Comparison of ENCODE assay signal across 2 cellular contexts in genomic region chr16:29883987-29884386, GRCh38.
TF ChIP-seq lines count a peak whose summit lies in the region.

No MANE protein-coding gene starts in this region.

TF ChIP-seq in Ishikawa, 13 proteins besides CTCF, POLR2A, EP300 and RAD21:
- TF ChIP-seq USF1 (IDR thresholded peaks at IDR 0.05) (peak; percentile 73), TCF12 (IDR thresholded peaks at IDR 0.05; ENCODE audit: low read depth) (no peak)

TF ChIP-seq in K562, 482 proteins besides CTCF, POLR2A, EP300 and RAD21:
- TF ChIP-seq C11orf30 (IDR thresholded peaks at IDR 0.05; ENCODE audit: low read depth) (0 out of 2 replicates have a peak, but pooled peaks have one; percentile 16), CCAR2 (IDR thresholded peaks at IDR 0.05; ENCODE audit: low read depth, low read length) (no peak), USF2 (CRISPR knock-in tag; IDR thresholded peaks at IDR 0.05) (peak; percentile 94), USF1 (CRISPR knock-in tag; IDR thresholded peaks at IDR 0.05) (peak; percentile 91), ZNF197 (CRISPR knock-in tag; IDR thresholded peaks at IDR 0.05; ENCODE audit: low read depth) (no peak), RBM25 (IDR thresholded peaks at IDR 0.05; ENCODE audit: low read depth, low read length, severe bottlenecking) (peak; percentile 21), RAD51 (IDR thresholded peaks at IDR 0.05; ENCODE audit: borderline replicate concordance, low read depth) (peak; percentile 83; the same call in 1 of the 2 replicates), ARID1B (IDR thresholded peaks at IDR 0.05) (no peak), ZNF23 (CRISPR knock-in tag; IDR thresholded peaks at IDR 0.05) (no peak), SMAD1 (IDR thresholded peaks at IDR 0.05; ENCODE audit: low read depth, low read length, partially characterized antibody) (no peak), NBN (IDR thresholded peaks at IDR 0.05; ENCODE audit: low read depth) (no peak), ZNF316 (IDR thresholded peaks at IDR 0.05) (peak; percentile 70), HEY1 (CRISPR knock-in tag; IDR thresholded peaks at IDR 0.05; ENCODE audit: borderline replicate concordance) (no peak), MLLT1 (IDR thresholded peaks at IDR 0.05) (no peak), CBFA2T2 (conservative IDR thresholded peaks at IDR 0.05) (0 out of 2 replicates have a peak, but pooled peaks have one; percentile 21), MED1 (CRISPR knock-in tag; IDR thresholded peaks at IDR 0.05; ENCODE audit: borderline replicate concordance) (no peak), PKNOX1 (IDR thresholded peaks at IDR 0.05) (peak; percentile 47; the same call in 1 of the 2 replicates), IRF9 (tag; IDR thresholded peaks at IDR 0.05) (no peak), SETDB1 (IDR thresholded peaks at IDR 0.05; ENCODE audit: low read length) (no peak), RBM14 (IDR thresholded peaks at IDR 0.05; ENCODE audit: borderline replicate concordance, insufficient read depth, low read depth, low read length) (no peak), NFYB (IDR thresholded peaks at IDR 0.05; ENCODE audit: extremely low read depth, insufficient read length) (peak; percentile 57), SIRT6 (IDR thresholded peaks at IDR 0.05; ENCODE audit: low read depth, low read length) (no peak), ZNF592 (IDR thresholded peaks at IDR 0.05) (no peak), ZNF184 (CRISPR knock-in tag; IDR thresholded peaks at IDR 0.05) (no peak), ZBED1 (IDR thresholded peaks at IDR 0.05) (no peak)
